8 cellular contexts compared by ENCODE assay signal in the genomic region with DNA sequence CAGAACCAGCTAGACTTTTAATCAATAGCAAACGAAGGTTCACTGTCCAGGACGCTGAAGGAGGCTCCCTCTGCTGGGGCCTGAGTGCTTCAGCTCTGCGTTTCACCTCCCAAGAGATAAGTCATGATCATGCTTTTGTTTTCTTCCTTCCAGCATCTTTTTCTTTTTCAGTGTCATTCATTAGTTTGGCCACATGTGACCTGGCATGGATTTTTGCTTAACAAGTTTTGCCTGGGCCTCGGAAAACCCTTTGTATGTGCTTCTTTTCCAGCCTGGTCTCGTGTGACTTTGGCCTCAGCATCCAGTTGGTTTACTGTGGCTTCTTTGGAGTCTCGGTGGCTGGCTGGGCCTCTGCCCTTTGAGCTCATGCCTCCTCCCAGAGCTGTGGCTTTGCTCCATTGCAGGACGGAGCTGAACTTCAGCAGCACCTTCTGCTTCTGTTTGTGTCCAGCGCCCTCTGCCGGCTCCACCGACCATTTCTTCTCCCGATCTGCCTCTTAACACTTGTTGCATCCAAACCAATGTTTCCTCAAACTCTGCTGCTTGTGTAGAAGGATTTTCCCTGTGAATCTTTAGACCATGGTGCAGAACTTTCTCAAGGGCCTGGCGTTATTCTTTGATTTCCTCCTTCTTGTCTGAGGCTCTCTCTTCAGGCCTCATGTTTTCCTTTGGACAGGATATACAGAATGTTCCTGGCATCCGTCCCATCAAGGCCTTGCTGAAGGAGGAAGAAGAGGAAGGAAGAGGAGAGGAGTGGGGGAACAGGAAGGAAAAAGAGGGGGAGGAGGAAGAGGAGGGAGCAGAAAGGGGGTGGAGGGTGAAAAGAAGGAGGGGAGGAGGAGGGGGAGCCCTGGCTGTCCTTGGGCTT. TPM values are rescaled to one million over a fixed set of nuclear protein-coding genes. Genes with fewer than 3 reads are reported as not detected.
DNase-seq lines count a peak whose midpoint lies in the region; ATAC-seq and TF ChIP-seq lines count a peak whose summit lies in the region.

No MANE protein-coding gene starts in this region.

- POLR2A ChIA-PET in activated CD4-positive, alpha-beta memory T cell treated with anti-CD3 and anti-CD28 coated beads for 36 hours (lab: Charles Lee), result no interaction called here

- CTCF ChIA-PET in activated CD4-positive, alpha-beta memory T cell treated with anti-CD3 and anti-CD28 coated beads for 36 hours (lab: Charles Lee), result interaction anchor here (0.6 to 3.6 kb wide), 30 partner anchors 9 to 751 kb away, joined by 3 to 21 read pairs (median 4); no protein-coding TSS in a partner anchor

- H3K27ac ChIP-seq in effector memory CD4-positive, alpha-beta T cell (ENCODE audit: insufficient read depth, low read length, poor library complexity, severe bottlenecking), result no peak overlapping the region

- H3K27ac Mint-ChIP-seq in CD14-positive monocyte (peak overlapping the region; percentile 12 to 86 (median 57)), memory B cell (no peak overlapping the region)
- no peak overlapping the region for H3K27ac Mint-ChIP-seq in activated CD4-positive, alpha-beta memory T cell treated with anti-CD3 and anti-CD28 coated beads for 36 hours

- H3K36me3 Mint-ChIP-seq in CD14-positive monocyte (peaks cover 66 to 80% of the 10 kb centered on the region in 2 donors), memory B cell (peaks cover 5% of the 10 kb centered on the region)
- peaks cover 12% of the 10 kb centered on the region for H3K36me3 Mint-ChIP-seq in activated CD4-positive, alpha-beta memory T cell treated with anti-CD3 and anti-CD28 coated beads for 36 hours

- H3K27me3 ChIP-seq in effector memory CD4-positive, alpha-beta T cell (replicated peaks; ENCODE audit: control insufficient read depth, insufficient read depth, low read length, poor library complexity, severe bottlenecking), result no peaks in the 10 kb centered on the region

- no peaks in the 10 kb centered on the region for H3K9me3 ChIP-seq in effector memory CD4-positive, alpha-beta T cell (ENCODE audit: control insufficient read depth, low read length)

- ATAC-seq in memory B cell (ENCODE audit: low read depth), result peak; percentile 78
- no peak for ATAC-seq in GM18858 (IDR thresholded peaks at IDR 0.05; ENCODE audit: unreplicated experiment)

- no peak overlapping the region for H3K4me3 ChIP-seq in effector memory CD4-positive, alpha-beta T cell (ENCODE audit: insufficient read depth, low read depth, low read length, poor library complexity, severe bottlenecking)

- H3K9me3 Mint-ChIP-seq in CD14-positive monocyte (peaks cover 0 to 3% (median 0%) of the 10 kb centered on the region in 7 donors), memory B cell (no peaks in the 10 kb centered on the region)
- no peaks in the 10 kb centered on the region for H3K9me3 Mint-ChIP-seq in activated CD4-positive, alpha-beta memory T cell treated with anti-CD3 and anti-CD28 coated beads for 36 hours

- H3K27me3 Mint-ChIP-seq in CD14-positive monocyte (ENCODE audit: low read depth in 3 of 3) (no peaks in the 10 kb centered on the region), memory B cell (no peaks in the 10 kb centered on the region)
- H3K27me3 Mint-ChIP-seq in activated CD4-positive, alpha-beta memory T cell treated with anti-CD3 and anti-CD28 coated beads for 36 hours, result no peaks in the 10 kb centered on the region

- H3K4me3 Mint-ChIP-seq in CD14-positive monocyte (no peak overlapping the region), memory B cell (no peak overlapping the region)
- H3K4me3 Mint-ChIP-seq in activated CD4-positive, alpha-beta memory T cell treated with anti-CD3 and anti-CD28 coated beads for 36 hours, result no peak overlapping the region

- intact Hi-C loops in CD14-positive monocyte (cut with micrococcal nuclease), result no loop called here
- intact Hi-C loops in activated CD4-positive, alpha-beta memory T cell treated with anti-CD3 and anti-CD28 coated beads for 36 hours (cut with micrococcal nuclease), result loop anchor here (1.0 to 2.0 kb wide), 4 partner anchors 105 to 683 kb away; a partner anchor contains a TSS

- H3K4me1 Mint-ChIP-seq in CD14-positive monocyte (peaks cover 16% of the 10 kb centered on the region), memory B cell (peaks cover 5% of the 10 kb centered on the region)
- H3K4me1 Mint-ChIP-seq in activated CD4-positive, alpha-beta memory T cell treated with anti-CD3 and anti-CD28 coated beads for 36 hours (ENCODE audit: low read depth), result peaks cover 8% of the 10 kb centered on the region

- DNase-seq in CD14-positive monocyte (ENCODE audit: low spot score) (peak; percentile 82), HCEC 1CT (peak; percentile 85), NCI-H774 (lab: John Stamatoyannopoulos, UW) (peak; percentile 44), memory B cell (ENCODE audit: low spot score in 2 of 2) (peak; percentile 66 to 72)
- DNase-seq in activated CD4-positive, alpha-beta memory T cell treated with anti-CD3 and anti-CD28 coated beads for 36 hours, result peak; percentile 86
- peak; percentile 36 to 59 (median 37) for DNase-seq in effector memory CD4-positive, alpha-beta T cell
- DNase-seq in stimulated activated CD8-positive, alpha-beta memory T cell treated with anti-CD3 and anti-CD28 coated beads, Interleukin-12 subunit alpha, Interleukin-12 subunit beta, amount 100 ng/mL, for 4 hours (ENCODE audit: low read depth), result peak; percentile 37

- TF ChIP-seq CTCF in CD14-positive monocyte (IDR thresholded peaks at IDR 0.05), result peak; percentile 84

- H3K36me3 ChIP-seq in effector memory CD4-positive, alpha-beta T cell (ENCODE audit: control insufficient read depth, insufficient read depth, low read length), result peaks cover 28% of the 10 kb centered on the region

- no peaks in the 10 kb centered on the region for H3K4me1 ChIP-seq in effector memory CD4-positive, alpha-beta T cell (ENCODE audit: control insufficient read depth, insufficient read depth, low read length, poor library complexity, severe bottlenecking)

RNA-seq across cellular contexts. Expression of a gene that starts 23.6 kb away (rescaled TPM):
- polyA plus RNA-seq in CD14-positive monocyte, result 1 to 10 TPM; 2.1 to 4.0 TPM
- 1 to 10 TPM; 3.1 to 3.3 TPM for total RNA-seq in activated CD4-positive, alpha-beta memory T cell treated with anti-CD3 and anti-CD28 coated beads for 36 hours

RNA-seq across cellular contexts. Expression of a gene that starts 25.0 kb away (rescaled TPM):
- polyA plus RNA-seq in CD14-positive monocyte, result 1 to 10 TPM; 1.6 to 3.1 TPM
- 1 to 10 TPM; 5.5 to 7.2 TPM for total RNA-seq in activated CD4-positive, alpha-beta memory T cell treated with anti-CD3 and anti-CD28 coated beads for 36 hours

RNA-seq across cellular contexts. Expression of a gene that starts 56.9 kb away (rescaled TPM):
- 1 to 10 TPM; 1.5 TPM for polyA plus RNA-seq in CD14-positive monocyte
- 1 to 10 TPM; 8.0 to 9.3 TPM for total RNA-seq in activated CD4-positive, alpha-beta memory T cell treated with anti-CD3 and anti-CD28 coated beads for 36 hours

RNA-seq across cellular contexts. Expression of a gene that starts 59.9 kb away (rescaled TPM):
- 10 to 100 TPM; 23.2 to 29.3 TPM for polyA plus RNA-seq in CD14-positive monocyte
- 10 to 100 TPM; 46.7 to 50.2 TPM for total RNA-seq in activated CD4-positive, alpha-beta memory T cell treated with anti-CD3 and anti-CD28 coated beads for 36 hours

Comparison
In these comparisons a context has a peak if more than half of its experiments do, and no peak if none do; other contexts are left out.
1. H3K27ac Mint-ChIP-seq: peak in CD14-positive monocyte (7 of 7); none in activated CD4-positive, alpha-beta memory T cell treated with anti-CD3 and anti-CD28 coated beads for 36 hours (single experiment) and memory B cell (single experiment).
2. Peak in every context shown above with its lines, with median percentiles within 50 percentile points of each other: DNase-seq.